In the genomic region with DNA sequence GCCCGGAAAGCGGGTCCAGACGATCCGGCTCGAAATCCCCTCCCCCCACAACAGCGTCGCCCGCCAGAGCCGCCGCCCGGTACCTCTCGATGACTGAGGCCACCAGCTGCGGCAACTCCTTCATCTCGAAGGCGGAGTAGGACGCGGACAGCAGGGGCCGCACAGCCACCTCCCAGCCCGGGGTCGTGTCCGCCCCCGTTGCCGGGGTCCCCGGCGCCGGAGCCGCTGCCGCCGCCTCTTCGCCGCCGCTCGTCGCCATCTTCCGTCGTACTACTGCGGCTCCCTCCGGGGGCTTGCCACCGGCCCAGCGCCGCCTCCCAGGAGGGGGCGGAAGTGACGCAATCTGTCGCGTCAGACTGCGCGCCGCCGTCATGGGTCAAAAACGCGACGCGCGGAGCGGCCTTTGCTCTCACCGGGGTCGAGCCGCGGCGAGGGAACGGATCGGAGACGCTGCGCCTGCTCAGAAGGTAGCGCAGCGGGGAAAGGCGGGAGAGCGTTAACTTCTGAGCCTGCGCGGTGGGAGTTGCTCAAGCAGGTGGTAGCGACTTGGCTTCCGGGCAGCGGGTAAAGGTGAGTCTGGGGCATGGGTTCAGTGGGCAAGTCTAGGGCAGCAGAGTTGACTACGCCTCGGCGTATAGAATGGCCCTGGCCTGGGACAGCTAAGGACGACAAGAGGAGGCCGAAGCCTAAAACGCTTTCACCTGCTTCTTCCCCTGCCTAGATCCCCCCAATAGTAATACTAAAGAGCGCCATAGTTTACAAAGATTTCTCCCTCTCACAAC, we compare ENCODE assay signal across 8 cellular contexts. TPM values are rescaled to one million over a fixed set of nuclear protein-coding genes. Genes with fewer than 3 reads are reported as not detected.
A peak's percentile ranks its signal among the peaks of the same experiment; 100 is the strongest.
DNase-seq lines count a peak whose midpoint lies in the region; ATAC-seq and TF ChIP-seq lines count a peak whose summit lies in the region.

A gene (minus strand): TSS at position 277 of the 782 bp plus-strand sequence. CDS start 18 bp downstream, at position 259.

- peaks cover 0 to 9% (median 5%) of the 10 kb centered on the region in 4 donors for H3K36me3 ChIP-seq in liver (ENCODE audit: control insufficient read depth in 4 of 4, insufficient read depth in 3 of 4, low read depth in 1 of 4, low read length in 3 of 4)

- no peaks in the 10 kb centered on the region for H3K9me3 ChIP-seq in liver (ENCODE audit: control insufficient read depth in 4 of 4, low read length in 3 of 4)

- H3K27ac ChIP-seq in C4-2B, result peak within 1 kb of the TSS; percentile 82
- peak within 1 kb of the TSS; percentile 86 to 90 for H3K27ac ChIP-seq in liver (ENCODE audit: low read depth in 1 of 2, low read length in 2 of 2)

- TF ChIP-seq CTCF in C4-2B (conservative IDR thresholded peaks at IDR 0.05) (no peak), liver (IDR thresholded peaks at IDR 0.05; ENCODE audit: low read depth, low read length, missing input control) (no peak)

- peaks cover 5 to 44% (median 32%) of the 10 kb centered on the region in 4 donors for H3K4me1 ChIP-seq in liver (ENCODE audit: control insufficient read depth in 4 of 4, insufficient read depth in 4 of 4, low read length in 3 of 4)

- peak; percentile 80 for ATAC-seq in GM19395 (IDR thresholded peaks at IDR 0.05; ENCODE audit: unreplicated experiment)
- ATAC-seq in HG03565 (IDR thresholded peaks at IDR 0.05; ENCODE audit: unreplicated experiment), result peak; percentile 81

- H3K4me3 ChIP-seq in liver (ENCODE audit: low read depth in 1 of 3, low read length in 3 of 3), result peak within 1 kb of the TSS; percentile 90 to 98 (median 93)

- H3K9ac ChIP-seq in liver (ENCODE audit: low read depth in 1 of 2, low read length in 2 of 2), result peak within 1 kb of the TSS; percentile 80 to 94

- TF ChIP-seq RAD21 in liver (IDR thresholded peaks at IDR 0.05), result peak in 1 of 2 donors; percentile 51

- DNase-seq in NCI-H774 (lab: John Stamatoyannopoulos, UW) (peak; percentile 90), dermis microvascular lymphatic vessel endothelial cell (ENCODE audit: low read depth in 2 of 2) (peak; percentile 84 to 94)
- DNase-seq in activated CD4-positive, alpha-beta T cell treated with anti-CD3 and anti-CD28 coated beads, Interleukin-2, amount 50 U/mL, for 48 hours, result peak; percentile 96 to 97
- DNase-seq in stimulated activated CD4-positive, alpha-beta T cell treated with anti-CD3 and anti-CD28 coated beads, Interleukin-4, amount 100 ng/mL, for 24 hours, result peak; percentile 98

- under 1% methylated on average over 80 of the region's 80 CpGs for WGBS in liver

- H3K27me3 ChIP-seq in liver (ENCODE audit: control insufficient read depth in 4 of 4, insufficient read depth in 4 of 4, low read length in 3 of 4), result no peaks in the 10 kb centered on the region

TF ChIP-seq in liver, 16 proteins besides CTCF, POLR2A, EP300 and RAD21:
- peak; percentile 84 to 93 for TF ChIP-seq JUND (IDR thresholded peaks at IDR 0.05)
- TF ChIP-seq, protein P1, sequence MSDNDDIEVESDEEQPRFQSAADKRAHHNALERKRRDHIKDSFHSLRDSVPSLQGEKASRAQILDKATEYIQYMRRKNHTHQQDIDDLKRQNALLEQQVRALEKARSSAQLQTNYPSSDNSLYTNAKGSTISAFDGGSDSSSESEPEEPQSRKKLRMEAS (IDR thresholded peaks at IDR 0.05), result peak; percentile 93
- peak; percentile 92 to 94 for TF ChIP-seq HNF4A (conservative IDR thresholded peaks at IDR 0.05)
- peak; percentile 72 to 94 for TF ChIP-seq GABPA (IDR thresholded peaks at IDR 0.05 in 1 of 2, conservative IDR thresholded peaks at IDR 0.05 in 1 of 2)
- TF ChIP-seq, protein P2, sequence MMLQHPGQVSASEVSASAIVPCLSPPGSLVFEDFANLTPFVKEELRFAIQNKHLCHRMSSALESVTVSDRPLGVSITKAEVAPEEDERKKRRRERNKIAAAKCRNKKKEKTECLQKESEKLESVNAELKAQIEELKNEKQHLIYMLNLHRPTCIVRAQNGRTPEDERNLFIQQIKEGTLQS (IDR thresholded peaks at IDR 0.05), result peak; percentile 58
- peak; percentile 32 to 89 for TF ChIP-seq EGR1 (IDR thresholded peaks at IDR 0.05; ENCODE audit: low read depth in 2 of 2)
- TF ChIP-seq, protein P3, sequence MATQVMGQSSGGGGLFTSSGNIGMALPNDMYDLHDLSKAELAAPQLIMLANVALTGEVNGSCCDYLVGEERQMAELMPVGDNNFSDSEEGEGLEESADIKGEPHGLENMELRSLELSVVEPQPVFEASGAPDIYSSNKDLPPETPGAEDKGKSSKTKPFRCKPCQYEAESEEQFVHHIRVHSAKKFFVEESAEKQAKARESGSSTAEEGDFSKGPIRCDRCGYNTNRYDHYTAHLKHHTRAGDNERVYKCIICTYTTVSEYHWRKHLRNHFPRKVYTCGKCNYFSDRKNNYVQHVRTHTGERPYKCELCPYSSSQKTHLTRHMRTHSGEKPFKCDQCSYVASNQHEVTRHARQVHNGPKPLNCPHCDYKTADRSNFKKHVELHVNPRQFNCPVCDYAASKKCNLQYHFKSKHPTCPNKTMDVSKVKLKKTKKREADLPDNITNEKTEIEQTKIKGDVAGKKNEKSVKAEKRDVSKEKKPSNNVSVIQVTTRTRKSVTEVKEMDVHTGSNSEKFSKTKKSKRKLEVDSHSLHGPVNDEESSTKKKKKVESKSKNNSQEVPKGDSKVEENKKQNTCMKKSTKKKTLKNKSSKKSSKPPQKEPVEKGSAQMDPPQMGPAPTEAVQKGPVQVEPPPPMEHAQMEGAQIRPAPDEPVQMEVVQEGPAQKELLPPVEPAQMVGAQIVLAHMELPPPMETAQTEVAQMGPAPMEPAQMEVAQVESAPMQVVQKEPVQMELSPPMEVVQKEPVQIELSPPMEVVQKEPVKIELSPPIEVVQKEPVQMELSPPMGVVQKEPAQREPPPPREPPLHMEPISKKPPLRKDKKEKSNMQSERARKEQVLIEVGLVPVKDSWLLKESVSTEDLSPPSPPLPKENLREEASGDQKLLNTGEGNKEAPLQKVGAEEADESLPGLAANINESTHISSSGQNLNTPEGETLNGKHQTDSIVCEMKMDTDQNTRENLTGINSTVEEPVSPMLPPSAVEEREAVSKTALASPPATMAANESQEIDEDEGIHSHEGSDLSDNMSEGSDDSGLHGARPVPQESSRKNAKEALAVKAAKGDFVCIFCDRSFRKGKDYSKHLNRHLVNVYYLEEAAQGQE (IDR thresholded peaks at IDR 0.05), result peak; percentile 56
- peak; percentile 89 for TF ChIP-seq YY1 (IDR thresholded peaks at IDR 0.05)
- peak; percentile 97 for TF ChIP-seq NR2F2 (IDR thresholded peaks at IDR 0.05)
- TF ChIP-seq FOXA2 (IDR thresholded peaks at IDR 0.05), result peak; percentile 42
- TF ChIP-seq RXRA (IDR thresholded peaks at IDR 0.05), result peak; percentile 97
- TF ChIP-seq FOXA1 (IDR thresholded peaks at IDR 0.05), result no peak
- peak; percentile 98 for TF ChIP-seq HNF4G (IDR thresholded peaks at IDR 0.05)
- TF ChIP-seq TAF1 (conservative IDR thresholded peaks at IDR 0.05), result peak; percentile 60
- TF ChIP-seq SP1 (IDR thresholded peaks at IDR 0.05), result peak; percentile 94
- TF ChIP-seq, protein P4, sequence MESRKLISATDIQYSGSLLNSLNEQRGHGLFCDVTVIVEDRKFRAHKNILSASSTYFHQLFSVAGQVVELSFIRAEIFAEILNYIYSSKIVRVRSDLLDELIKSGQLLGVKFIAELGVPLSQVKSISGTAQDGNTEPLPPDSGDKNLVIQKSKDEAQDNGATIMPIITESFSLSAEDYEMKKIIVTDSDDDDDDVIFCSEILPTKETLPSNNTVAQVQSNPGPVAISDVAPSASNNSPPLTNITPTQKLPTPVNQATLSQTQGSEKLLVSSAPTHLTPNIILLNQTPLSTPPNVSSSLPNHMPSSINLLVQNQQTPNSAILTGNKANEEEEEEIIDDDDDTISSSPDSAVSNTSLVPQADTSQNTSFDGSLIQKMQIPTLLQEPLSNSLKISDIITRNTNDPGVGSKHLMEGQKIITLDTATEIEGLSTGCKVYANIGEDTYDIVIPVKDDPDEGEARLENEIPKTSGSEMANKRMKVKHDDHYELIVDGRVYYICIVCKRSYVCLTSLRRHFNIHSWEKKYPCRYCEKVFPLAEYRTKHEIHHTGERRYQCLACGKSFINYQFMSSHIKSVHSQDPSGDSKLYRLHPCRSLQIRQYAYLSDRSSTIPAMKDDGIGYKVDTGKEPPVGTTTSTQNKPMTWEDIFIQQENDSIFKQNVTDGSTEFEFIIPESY (IDR thresholded peaks at IDR 0.05), result peak; percentile 71

RNA-seq across cellular contexts. Expression of the gene that starts here (rescaled TPM):
- 74.1 and 99.1 TPM in 2 replicates for total RNA-seq in dermis microvascular lymphatic vessel endothelial cell
- 100 to 1,000 TPM in 1 of 2 donors, 10 to 100 TPM in 1; 97.5 to 156 TPM for total RNA-seq in liver
- 10 to 100 TPM; 45.4 to 76.2 TPM for polyA plus RNA-seq in liver

Comparison
In these comparisons a context has a peak if more than half of its experiments do, and no peak if none do; other contexts are left out.
1. Peak in every context shown above with its lines: DNase-seq, ATAC-seq, H3K4me3 ChIP-seq and H3K27ac ChIP-seq.